In genomic region chr1:91920001-91920400, GRCh38 we compare ENCODE assay signal across 25 cellular contexts. TPM values are rescaled to one million over a fixed set of nuclear protein-coding genes. Genes with fewer than 3 reads are reported as not detected.
DNase-seq lines count a peak whose midpoint lies in the region; ATAC-seq, FAIRE-seq and TF ChIP-seq lines count a peak whose summit lies in the region.
"Had no signal": no experiment of that assay in that cellular context is flagged by ENCODE, and none has a peak within 500 bp of the region (broad histone marks: within the 10 kb centered on the region; RNA-seq: fewer than 3 reads in every experiment).

No MANE protein-coding gene starts in this region.

- TF ChIP-seq POLR2A in endothelial cell of umbilical vein (IDR thresholded peaks at IDR 0.05; ENCODE audit: low read depth, low read length): no peak

- CTCF ChIA-PET in endothelial cell of umbilical vein (lab: Charles Lee): no interaction called here

- H3K79me2 ChIP-seq in endothelial cell of umbilical vein (ENCODE audit: control insufficient read depth, insufficient read depth, low read length) (no peaks in the 10 kb centered on the region), trophoblast cell (ENCODE audit: control insufficient read depth, insufficient read depth, low read length, poor library complexity) (no peaks in the 10 kb centered on the region)

- no peak overlapping the region for H3K4ac ChIP-seq in trophoblast cell (ENCODE audit: low read depth, low read length)

- intact Hi-C loops in endothelial cell of umbilical vein (cut with micrococcal nuclease): no loop called here
- intact Hi-C loops in activated T-helper 2 cell treated with anti-CD3 and anti-CD28 coated beads, Interferon-gamma antibody, Interleukin-2, Interleukin-4, amounts not matched to agents 10 μg/mL and 5 μg/mL and 100 μg/mL, durations not matched to agents 14 hours and 24 hours and 36 hours (cut with micrococcal nuclease): loop anchor here (10.0 kb wide), 1 partner anchor 45 kb away; no protein-coding TSS in a partner anchor

- no peaks in the 10 kb centered on the region for H3K36me3 Mint-ChIP-seq in activated T-helper 2 cell treated with anti-CD3 and anti-CD28 coated beads, Interferon-gamma antibody, Interleukin-2, Interleukin-4, amounts not matched to agents 10 μg/mL and 5 μg/mL and 100 μg/mL, durations not matched to agents 14 hours and 24 hours and 36 hours (ENCODE audit: low read depth)
- no peaks in the 10 kb centered on the region for H3K36me3 Mint-ChIP-seq in naive thymus-derived CD8-positive, alpha-beta T cell
- H3K36me3 Mint-ChIP-seq: CD4-positive, CD25-positive, alpha-beta regulatory T cell; CD8-positive, alpha-beta memory T cell had no signal

- in situ Hi-C loops in astrocyte of the spinal cord (cut with HindIII; ENCODE audit: low sequenced_read_pairs): no loop called here

- H3K9me1 ChIP-seq in endothelial cell of umbilical vein (replicated peaks; ENCODE audit: control insufficient read depth, extremely low read depth, insufficient read depth, low read length): no peaks in the 10 kb centered on the region

- no peak overlapping the region for H4K12ac ChIP-seq in trophoblast cell (ENCODE audit: low read depth, low read length)

- H3K27me3 Mint-ChIP-seq in activated T-helper 2 cell treated with anti-CD3 and anti-CD28 coated beads, Interferon-gamma antibody, Interleukin-2, Interleukin-4, amounts not matched to agents 10 μg/mL and 5 μg/mL and 100 μg/mL, durations not matched to agents 14 hours and 24 hours and 36 hours (ENCODE audit: low read depth): no peaks in the 10 kb centered on the region
- peaks cover 0 to 2% (median 0%) of the 10 kb centered on the region in 5 donors for H3K27me3 Mint-ChIP-seq in naive thymus-derived CD8-positive, alpha-beta T cell
- H3K27me3 Mint-ChIP-seq: CD8-positive, alpha-beta memory T cell had no signal

- no peak overlapping the region for H4K91ac ChIP-seq in trophoblast cell (ENCODE audit: low read depth, low read length)

- no peak overlapping the region for H4K8ac ChIP-seq in trophoblast cell (ENCODE audit: low read depth, low read length)

- peak overlapping the region; percentile 26 for H2AFZ ChIP-seq in endothelial cell of umbilical vein (ENCODE audit: low read depth, low read length)
- no peak overlapping the region for H2AFZ ChIP-seq in trophoblast cell (ENCODE audit: insufficient read depth, low read length, poor library complexity)

- no peak overlapping the region for H3K27ac Mint-ChIP-seq in activated T-helper 2 cell treated with anti-CD3 and anti-CD28 coated beads, Interferon-gamma antibody, Interleukin-2, Interleukin-4, amounts not matched to agents 10 μg/mL and 5 μg/mL and 100 μg/mL, durations not matched to agents 14 hours and 24 hours and 36 hours
- no peak overlapping the region for H3K27ac Mint-ChIP-seq in naive thymus-derived CD8-positive, alpha-beta T cell
- H3K27ac Mint-ChIP-seq: CD4-positive, CD25-positive, alpha-beta regulatory T cell; CD8-positive, alpha-beta memory T cell had no signal

- H3K4me1 Mint-ChIP-seq in activated T-helper 2 cell treated with anti-CD3 and anti-CD28 coated beads, Interferon-gamma antibody, Interleukin-2, Interleukin-4, amounts not matched to agents 10 μg/mL and 5 μg/mL and 100 μg/mL, durations not matched to agents 14 hours and 24 hours and 36 hours (ENCODE audit: low read depth): peaks cover 10% of the 10 kb centered on the region
- peaks cover 0 to 4% (median 0%) of the 10 kb centered on the region in 4 donors for H3K4me1 Mint-ChIP-seq in naive thymus-derived CD8-positive, alpha-beta T cell
- H3K4me1 Mint-ChIP-seq: CD4-positive, CD25-positive, alpha-beta regulatory T cell had no signal

- no peak overlapping the region for H3K4me3 ChIP-seq in astrocyte of the spinal cord (ENCODE audit: low read depth, low read length)
- H3K4me3 ChIP-seq in endothelial cell of umbilical vein (replicated peaks in 1 of 3; ENCODE audit: insufficient read depth in 1 of 3, low read depth in 1 of 3, low read length in 3 of 3): no peak overlapping the region
- H3K4me3 ChIP-seq in trophoblast cell (ENCODE audit: low read depth, low read length): no peak overlapping the region
- H3K4me3 ChIP-seq: GM12878, HAP-1 had no signal

- no TSS peak for BruUV-seq in endothelial cell of umbilical vein (replicated peaks; lab: Mats Ljungman, UMichigan)

- no peak overlapping the region for H2BK5ac ChIP-seq in trophoblast cell (ENCODE audit: low read depth, low read length, poor library complexity)

- DNase-seq in astrocyte of the spinal cord (ENCODE audit: low read depth, low spot score) (peak; percentile 57), endothelial cell of umbilical vein (ENCODE audit: low read depth, low spot score) (no peak), trophoblast cell (peak; percentile 58 to 80)
- DNase-seq in activated T-helper 2 cell treated with anti-CD3 and anti-CD28 coated beads, Interferon-gamma antibody, Interleukin-2, Interleukin-4, amounts not matched to agents 10 μg/mL and 5 μg/mL and 100 μg/mL, durations not matched to agents 14 hours and 24 hours and 36 hours (ENCODE audit: low spot score): no peak
- no peak for DNase-seq in activated CD4-positive, alpha-beta T cell treated with anti-CD3 and anti-CD28 coated beads for 4 hours
- no peak for DNase-seq in naive thymus-derived CD8-positive, alpha-beta T cell
- DNase-seq: ACHN; BE2C; C1 segment of cervical spinal cord; CD4-positive, CD25-positive, alpha-beta regulatory T cell; CD8-positive, alpha-beta memory T cell; COR-L47; DMS 273 treated with DMSO at 0.1 percent for 48 hours; DMS53; DND-41; EL; IMR-90 had no signal

- no peak overlapping the region for H2AK5ac ChIP-seq in trophoblast cell (ENCODE audit: low read length)

- H2BK12ac ChIP-seq in trophoblast cell (ENCODE audit: low read length): no peak overlapping the region

- no peak overlapping the region for H3K18ac ChIP-seq in trophoblast cell (ENCODE audit: low read length)

- POLR2A ChIA-PET in endothelial cell of umbilical vein (lab: Charles Lee): no interaction called here
- POLR2A ChIA-PET in naive thymus-derived CD8-positive, alpha-beta T cell (lab: Charles Lee): no interaction called here

- FAIRE-seq in endothelial cell of umbilical vein (lab: Jason Lieb, UNC): no peak
- FAIRE-seq: A204.1, GM12878, GM19239, HTR-8/SVneo had no signal

- H3K14ac ChIP-seq in trophoblast cell (ENCODE audit: low read length): no peak overlapping the region

- H3K9ac ChIP-seq in endothelial cell of umbilical vein (replicated peaks; ENCODE audit: extremely low read depth, insufficient read depth, low read length) (no peak overlapping the region), trophoblast cell (ENCODE audit: low read length) (no peak overlapping the region)

- H4K20me1 ChIP-seq in endothelial cell of umbilical vein (replicated peaks; ENCODE audit: control insufficient read depth, extremely low read depth, insufficient read depth, low read length): no peaks in the 10 kb centered on the region

- dilution Hi-C loops in endothelial cell of umbilical vein (cut with MboI; ENCODE audit: extremely low pct_ligation_motif_present, low sequenced_read_pairs): no loop called here

- no CpG with 5 or more reads among the region's 9 CpGs for WGBS in trophoblast cell (ENCODE audit: extremely low coverage, insufficient coverage, insufficient read length)

- TF ChIP-seq CTCF in astrocyte of the spinal cord (IDR thresholded peaks at IDR 0.05; ENCODE audit: low read depth, low read length): no peak
- no peak for TF ChIP-seq CTCF in endothelial cell of umbilical vein (IDR thresholded peaks at IDR 0.05; ENCODE audit: extremely low read depth in 1 of 2, insufficient read depth in 1 of 2, low read depth in 1 of 2, low read length in 2 of 2)

- H3K4me3 Mint-ChIP-seq in activated T-helper 2 cell treated with anti-CD3 and anti-CD28 coated beads, Interferon-gamma antibody, Interleukin-2, Interleukin-4, amounts not matched to agents 10 μg/mL and 5 μg/mL and 100 μg/mL, durations not matched to agents 14 hours and 24 hours and 36 hours (ENCODE audit: low read depth): no peak overlapping the region
- H3K4me3 Mint-ChIP-seq in naive thymus-derived CD8-positive, alpha-beta T cell: no peak overlapping the region
- H3K4me3 Mint-ChIP-seq: CD4-positive, CD25-positive, alpha-beta regulatory T cell; CD8-positive, alpha-beta memory T cell had no signal

- H3K9me3 ChIP-seq in endothelial cell of umbilical vein (replicated peaks; ENCODE audit: control insufficient read depth, insufficient read depth, low read length) (no peaks in the 10 kb centered on the region), trophoblast cell (ENCODE audit: insufficient read depth, low read depth, low read length) (no peaks in the 10 kb centered on the region)
- H3K9me3 ChIP-seq: BE2C, HAP-1 had no signal

- H3K27me3 ChIP-seq in endothelial cell of umbilical vein (ENCODE audit: control insufficient read depth in 2 of 2, insufficient read depth in 2 of 2, low read length in 2 of 2) (no peaks in the 10 kb centered on the region), trophoblast cell (ENCODE audit: insufficient read depth, low read length) (no peaks in the 10 kb centered on the region)
- H3K27me3 ChIP-seq: BE2C had no signal

- H2BK120ac ChIP-seq in trophoblast cell (ENCODE audit: insufficient read depth, low read length, poor library complexity): no peak overlapping the region

- H3K4me2 ChIP-seq in endothelial cell of umbilical vein (ENCODE audit: insufficient read depth, low read length) (no peak overlapping the region), trophoblast cell (ENCODE audit: low read length) (no peak overlapping the region)

- H3K4me1 ChIP-seq in endothelial cell of umbilical vein (ENCODE audit: control insufficient read depth, extremely low read depth, insufficient read depth, low read length) (no peaks in the 10 kb centered on the region), trophoblast cell (ENCODE audit: control insufficient read depth in 1 of 2, insufficient read depth in 2 of 2, low read length in 2 of 2) (no peaks in the 10 kb centered on the region)
- H3K4me1 ChIP-seq: BE2C, HAP-1 had no signal

- H3K27ac ChIP-seq in endothelial cell of umbilical vein (ENCODE audit: insufficient read depth, low read depth, low read length) (no peak overlapping the region), trophoblast cell (ENCODE audit: low read depth, low read length) (no peak overlapping the region)

- H3K23ac ChIP-seq in trophoblast cell (ENCODE audit: low read length): no peak overlapping the region

- H3K36me3 ChIP-seq in endothelial cell of umbilical vein (ENCODE audit: control insufficient read depth in 2 of 2, extremely low read depth in 1 of 2, insufficient read depth in 2 of 2, low read length in 2 of 2) (no peaks in the 10 kb centered on the region), trophoblast cell (ENCODE audit: control insufficient read depth in 1 of 2, insufficient read depth in 2 of 2, low read length in 2 of 2) (no peaks in the 10 kb centered on the region)
- H3K36me3 ChIP-seq: BE2C, HAP-1 had no signal

- no peak for ATAC-seq in naive thymus-derived CD8-positive, alpha-beta T cell
- no peak for ATAC-seq in HG03432 (IDR thresholded peaks at IDR 0.05; ENCODE audit: unreplicated experiment)
- ATAC-seq: GM12878 had no signal

- no peaks in the 10 kb centered on the region for H3K9me3 Mint-ChIP-seq in activated T-helper 2 cell treated with anti-CD3 and anti-CD28 coated beads, Interferon-gamma antibody, Interleukin-2, Interleukin-4, amounts not matched to agents 10 μg/mL and 5 μg/mL and 100 μg/mL, durations not matched to agents 14 hours and 24 hours and 36 hours
- no peaks in the 10 kb centered on the region for H3K9me3 Mint-ChIP-seq in naive thymus-derived CD8-positive, alpha-beta T cell
- H3K9me3 Mint-ChIP-seq: CD8-positive, alpha-beta memory T cell had no signal

- H3K79me1 ChIP-seq in trophoblast cell (ENCODE audit: low read length): no peaks in the 10 kb centered on the region

RNA-seq across cellular contexts. Expression of gene BRDT, which starts 29.2 kb away (rescaled TPM):
- not detected in 2 replicates for total RNA-seq in endothelial cell of umbilical vein
- polyA plus RNA-seq in endothelial cell of umbilical vein: not detected in 2 replicates
- polyA plus RNA-seq in endothelial cell of umbilical vein (2011; cell fraction: cytosol; rRNA removed): not detected in 2 replicates
- 0.11 TPM in 1 of 2 replicates, not detected in the other for polyA plus RNA-seq in endothelial cell of umbilical vein (2011; cell fraction: nucleus; rRNA removed)
- polyA plus RNA-seq in endothelial cell of umbilical vein (2012): not detected in 2 replicates
- polyA minus RNA-seq in endothelial cell of umbilical vein: not detected in 2 replicates
- polyA minus RNA-seq in endothelial cell of umbilical vein (2011; cell fraction: cytosol; rRNA and poly(A)+ RNA removed): not detected
- not detected in 2 replicates for polyA minus RNA-seq in endothelial cell of umbilical vein (2011; cell fraction: nucleus; rRNA and poly(A)+ RNA removed)
- polyA plus RNA-seq in trophoblast cell (2013): not detected in 2 replicates
- not detected in 2 replicates for total RNA-seq in activated T-helper 2 cell treated with anti-CD3 and anti-CD28 coated beads, Interferon-gamma antibody, Interleukin-2, Interleukin-4, amounts not matched to agents 10 μg/mL and 5 μg/mL and 100 μg/mL, durations not matched to agents 14 hours and 24 hours and 36 hours
- not detected for total RNA-seq in naive thymus-derived CD8-positive, alpha-beta T cell
- polyA plus RNA-seq in naive thymus-derived CD8-positive, alpha-beta T cell: not detected
- total RNA-seq: CD4-positive, CD25-positive, alpha-beta regulatory T cell; CD8-positive, alpha-beta memory T cell; G401; H4; IMR-90 had no signal
- polyA plus RNA-seq: CD4-positive, CD25-positive, alpha-beta regulatory T cell; CD8-positive, alpha-beta memory T cell; IMR-90 had no signal

RNA-seq across cellular contexts. Expression of gene TGFBR3, which starts 34.0 kb away (rescaled TPM):
- total RNA-seq in endothelial cell of umbilical vein: 10.5 and 13.4 TPM in 2 replicates
- 7.2 and 8.0 TPM in 2 replicates for polyA plus RNA-seq in endothelial cell of umbilical vein
- polyA plus RNA-seq in endothelial cell of umbilical vein (2011; cell fraction: cytosol; rRNA removed): 4.8 and 5.2 TPM in 2 replicates
- 10.3 and 12.1 TPM in 2 replicates for polyA plus RNA-seq in endothelial cell of umbilical vein (2011; cell fraction: nucleus; rRNA removed)
- polyA plus RNA-seq in endothelial cell of umbilical vein (2012): 7.4 and 7.5 TPM in 2 replicates
- polyA minus RNA-seq in endothelial cell of umbilical vein: 32.5 and 37.8 TPM in 2 replicates
- polyA minus RNA-seq in endothelial cell of umbilical vein (2011; cell fraction: cytosol; rRNA and poly(A)+ RNA removed): 26.7 TPM
- 33.4 and 41.6 TPM in 2 replicates for polyA minus RNA-seq in endothelial cell of umbilical vein (2011; cell fraction: nucleus; rRNA and poly(A)+ RNA removed)
- polyA plus RNA-seq in trophoblast cell (2013): 9.6 and 9.9 TPM in 2 replicates
- 28.0 and 29.9 TPM in 2 replicates for total RNA-seq in activated T-helper 2 cell treated with anti-CD3 and anti-CD28 coated beads, Interferon-gamma antibody, Interleukin-2, Interleukin-4, amounts not matched to agents 10 μg/mL and 5 μg/mL and 100 μg/mL, durations not matched to agents 14 hours and 24 hours and 36 hours
- 10 to 100 TPM; 11.6 to 12.0 TPM for total RNA-seq in naive thymus-derived CD8-positive, alpha-beta T cell
- polyA plus RNA-seq in naive thymus-derived CD8-positive, alpha-beta T cell: 10 to 100 TPM in 1 of 3 donors, 1 to 10 TPM in 2; 6.1 to 67.6 (median 9.5) TPM

Comparison
In these comparisons a context has a peak if more than half of its experiments do, and no peak if none do; other contexts are left out.
1. DNase-seq: peak in astrocyte of the spinal cord (single experiment) and trophoblast cell (2 of 2); none in endothelial cell of umbilical vein (single experiment), activated T-helper 2 cell treated with anti-CD3 and anti-CD28 coated beads, Interferon-gamma antibody, Interleukin-2, Interleukin-4, amounts not matched to agents 10 μg/mL and 5 μg/mL and 100 μg/mL, durations not matched to agents 14 hours and 24 hours and 36 hours (single experiment), activated CD4-positive, alpha-beta T cell treated with anti-CD3 and anti-CD28 coated beads for 4 hours (0 of 2) and naive thymus-derived CD8-positive, alpha-beta T cell (0 of 10).